Comparison of ENCODE assay signal across 29 cellular contexts in the genomic region with DNA sequence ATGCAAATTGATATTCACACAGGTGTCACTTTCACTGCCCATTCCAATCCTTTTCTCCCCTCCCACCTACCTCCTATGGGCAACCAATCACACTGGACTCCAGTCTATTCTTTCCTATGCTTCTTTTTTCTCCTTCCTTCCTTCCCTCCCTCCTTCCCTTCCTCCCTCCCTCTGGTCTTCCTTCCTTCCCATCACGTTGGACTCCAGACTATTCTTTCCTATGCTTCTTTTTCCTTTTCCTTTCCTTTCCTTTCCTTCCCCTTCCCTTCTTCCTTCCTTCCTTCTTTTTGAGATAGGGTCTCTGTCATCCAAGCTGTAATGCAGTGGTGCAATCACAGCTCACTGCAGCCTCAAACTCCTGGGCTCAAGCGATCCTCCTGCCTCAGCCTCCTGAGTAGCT.
"Had no signal": no experiment of that assay in that cellular context is flagged by ENCODE, and none has a peak within 500 bp of the region (broad histone marks: within the 10 kb centered on the region; RNA-seq: fewer than 3 reads in every experiment).

No MANE protein-coding gene starts in this region.

- H3K27ac Mint-ChIP-seq: stimulated activated effector memory CD8-positive, alpha-beta T cell treated with anti-CD3 and anti-CD28 coated beads, Interleukin-12 subunit alpha, Interleukin-12 subunit beta, amount 100 ng/mL, for 72 hours; stimulated activated memory B cell treated with anti-CD40 and anti-IgM and Interleukin-4, amounts not matched to agents 10 μg/mL and 1 μg/mL and 100 μg/mL, for 72 hours; stimulated activated naive B cell treated with anti-CD40 and anti-IgM and Interleukin-4, amounts not matched to agents 10 μg/mL and 1 μg/mL and 100 μg/mL, for 72 hours; stimulated activated naive CD8-positive, alpha-beta T cell treated with anti-CD3 and anti-CD28 coated beads, Interleukin-15, amount 100 ng/mL, for 72 hours; stimulated activated naive CD8-positive, alpha-beta T cell treated with anti-CD3 and anti-CD28 coated beads, Interleukin-15, Interleukin-2, amounts not matched to agents 100 ng/mL and 50 ng/mL, for 24 hours; type B pancreatic cell had no signal

- H3K27ac ChIP-seq: stomach, suprapubic skin, testis, thoracic aorta, thyroid gland, tibial artery, tibial nerve, transverse colon, upper lobe of left lung, upper lobe of right lung, uterus, vagina had no signal

- ATAC-seq: stimulated activated effector memory CD8-positive, alpha-beta T cell treated with anti-CD3 and anti-CD28 coated beads, Interleukin-12 subunit alpha, Interleukin-12 subunit beta, amount 100 ng/mL, for 72 hours; stimulated activated memory B cell treated with anti-CD40 and anti-IgM and Interleukin-4, amounts not matched to agents 10 μg/mL and 1 μg/mL and 100 μg/mL, for 72 hours; stimulated activated naive B cell treated with anti-CD40 and anti-IgM and Interleukin-4, amounts not matched to agents 10 μg/mL and 1 μg/mL and 100 μg/mL, for 72 hours; stimulated activated naive CD8-positive, alpha-beta T cell treated with anti-CD3 and anti-CD28 coated beads, Interleukin-15, amount 100 ng/mL, for 72 hours; stimulated activated naive CD8-positive, alpha-beta T cell treated with anti-CD3 and anti-CD28 coated beads, Interleukin-15, Interleukin-2, amounts not matched to agents 100 U/mL and 50 U/mL, for 24 hours; upper lobe of right lung had no signal

- H3K4me1 Mint-ChIP-seq: stimulated activated memory B cell treated with anti-CD40 and anti-IgM and Interleukin-4, amounts not matched to agents 10 μg/mL and 1 μg/mL and 100 μg/mL, for 72 hours; stimulated activated naive B cell treated with anti-CD40 and anti-IgM and Interleukin-4, amounts not matched to agents 10 μg/mL and 1 μg/mL and 100 μg/mL, for 72 hours; stimulated activated naive CD8-positive, alpha-beta T cell treated with anti-CD3 and anti-CD28 coated beads, Interleukin-15, amount 100 ng/mL, for 72 hours had no signal

- H3K4me3 ChIP-seq: stomach, suprapubic skin, testis, thoracic aorta, thyroid gland, tibial artery, tibial nerve, transverse colon, upper lobe of left lung, upper lobe of right lung, uterus, vagina had no signal

- H3K27me3 ChIP-seq: testis, thyroid gland, tibial nerve, transverse colon, upper lobe of left lung, upper lobe of right lung, uterus, vagina had no signal

- H3K4me1 ChIP-seq: stomach, suprapubic skin, testis, thyroid gland, tibial artery, tibial nerve, transverse colon, upper lobe of left lung, upper lobe of right lung, uterus, vagina had no signal

- H3K4me3 Mint-ChIP-seq: stimulated activated effector memory CD8-positive, alpha-beta T cell treated with anti-CD3 and anti-CD28 coated beads, Interleukin-12 subunit alpha, Interleukin-12 subunit beta, amount 100 ng/mL, for 72 hours; stimulated activated memory B cell treated with anti-CD40 and anti-IgM and Interleukin-4, amounts not matched to agents 10 μg/mL and 1 μg/mL and 100 μg/mL, for 72 hours; stimulated activated naive B cell treated with anti-CD40 and anti-IgM and Interleukin-4, amounts not matched to agents 10 μg/mL and 1 μg/mL and 100 μg/mL, for 72 hours; stimulated activated naive CD8-positive, alpha-beta T cell treated with anti-CD3 and anti-CD28 coated beads, Interleukin-15, amount 100 ng/mL, for 72 hours; stimulated activated naive CD8-positive, alpha-beta T cell treated with anti-CD3 and anti-CD28 coated beads, Interleukin-15, Interleukin-2, amounts not matched to agents 100 ng/mL and 50 ng/mL, for 24 hours; type B pancreatic cell had no signal

- FAIRE-seq: urothelium cell line had no signal

- H3K9me3 ChIP-seq: suprapubic skin, testis, thoracic aorta, thyroid gland, transverse colon, upper lobe of left lung, upper lobe of right lung, uterus, vagina had no signal

- DNase-seq: stimulated activated CD4-positive, alpha-beta T cell treated with anti-CD3 and anti-CD28 coated beads, Interleukin-2, amount 100 ng/mL, for 48 hours; stimulated activated CD4-positive, alpha-beta T cell treated with anti-CD3 and anti-CD28 coated beads, Interleukin-4, amount 100 ng/mL, for 1 hour; stimulated activated CD4-positive, alpha-beta T cell treated with anti-CD3 and anti-CD28 coated beads, Interleukin-4, amount 100 ng/mL, for 24 hours; stimulated activated CD4-positive, alpha-beta T cell treated with anti-CD3 and anti-CD28 coated beads, Interleukin-4, amount 100 ng/mL, for 4 hours; stimulated activated CD8-positive, alpha-beta memory T cell treated with anti-CD3 and anti-CD28 coated beads, Interleukin-4, amount 100 ng/mL, for 48 hours; stimulated activated naive B cell treated with anti-CD40 and anti-IgM and Interleukin-4, amounts not matched to agents 10 μg/mL and 1 μg/mL and 100 μg/mL, for 72 hours; stimulated activated naive CD4-positive, alpha-beta T cell; stimulated activated naive CD4-positive, alpha-beta T cell treated with Interleukin-2 at 50 U/mL for 16 hours; stimulated activated naive CD8-positive, alpha-beta T cell treated with anti-CD3 and anti-CD28 coated beads, Interleukin-15, amount 100 ng/mL, for 72 hours; stimulated activated naive CD8-positive, alpha-beta T cell treated with anti-CD3 and anti-CD28 coated beads, Interleukin-15, Interleukin-2, amounts not matched to agents 100 U/mL and 50 U/mL, for 24 hours; stomach; substantia nigra; testis; thyroid gland; tibial artery; transverse colon; trophoblast cell; upper lobe of left lung; upper lobe of right lung; uterus had no signal

- H3K27me3 Mint-ChIP-seq: type B pancreatic cell had no signal

- H3K36me3 ChIP-seq: stomach, suprapubic skin, thoracic aorta, thyroid gland, tibial artery, tibial nerve, transverse colon, upper lobe of left lung, upper lobe of right lung, uterus, vagina had no signal
